Comparison of ENCODE assay signal across 13 cellular contexts in genomic region chr10:48790740-48791044, GRCh38.
DNase-seq lines count a peak whose midpoint lies in the region; ATAC-seq and TF ChIP-seq lines count a peak whose summit lies in the region.
"Had no signal": no experiment of that assay in that cellular context is flagged by ENCODE, and none has a peak within 500 bp of the region (broad histone marks: within the 10 kb centered on the region; RNA-seq: fewer than 3 reads in every experiment).

No MANE protein-coding gene starts in this region.

- no peak for DNase-seq in activated naive CD8-positive, alpha-beta T cell treated with anti-CD3 and anti-CD28 coated beads, Interleukin-2, amount 10 ng/mL, durations not matched to agents 7 days and 5 days
- DNase-seq in activated naive CD8-positive, alpha-beta T cell treated with anti-CD3 and anti-CD28 coated beads, Interleukin-2, amount 50 U/mL, for 24 hours = no peak
- DNase-seq in DMS53 treated with DMSO at 0.1 percent for 48 hours (lab: John Stamatoyannopoulos, UW; ENCODE audit: unreplicated experiment) (peak; percentile 70), memory B cell (ENCODE audit: low spot score in 2 of 2) (no peak), erythroblast (lab: John Stamatoyannopoulos, UW) (no peak), MG63 (no peak)
- DNase-seq: BE2C; Caco-2; CD4-positive, alpha-beta T cell; DMS79 treated with DMSO at 0.1 percent for 48 hours; GF-D8; H9 had no signal

- no peaks in the 10 kb centered on the region for H3K9me3 Mint-ChIP-seq in activated naive CD8-positive, alpha-beta T cell treated with anti-CD3 and anti-CD28 coated beads, Interleukin-2, amount 10 ng/mL, durations not matched to agents 7 days and 5 days
- H3K9me3 Mint-ChIP-seq in activated naive CD8-positive, alpha-beta T cell treated with anti-CD3 and anti-CD28 coated beads, Interleukin-2, amount 50 U/mL, for 24 hours = no peaks in the 10 kb centered on the region
- no peaks in the 10 kb centered on the region for H3K9me3 Mint-ChIP-seq in memory B cell
- H3K9me3 Mint-ChIP-seq: CD4-positive, alpha-beta T cell; H9 had no signal

- POLR2A ChIA-PET in activated naive CD8-positive, alpha-beta T cell treated with anti-CD3 and anti-CD28 coated beads, Interleukin-2, amount 10 ng/mL, durations not matched to agents 7 days and 5 days (lab: Charles Lee) = no interaction called here

- no peaks in the 10 kb centered on the region for H3K36me3 Mint-ChIP-seq in activated naive CD8-positive, alpha-beta T cell treated with anti-CD3 and anti-CD28 coated beads, Interleukin-2, amount 10 ng/mL, durations not matched to agents 7 days and 5 days
- no peaks in the 10 kb centered on the region for H3K36me3 Mint-ChIP-seq in activated naive CD8-positive, alpha-beta T cell treated with anti-CD3 and anti-CD28 coated beads, Interleukin-2, amount 50 U/mL, for 24 hours (ENCODE audit: low read depth)
- peaks cover 39% of the 10 kb centered on the region for H3K36me3 Mint-ChIP-seq in memory B cell

- ATAC-seq in activated naive CD8-positive, alpha-beta T cell treated with anti-CD3 and anti-CD28 coated beads, Interleukin-2, amount 10 ng/mL, durations not matched to agents 7 days and 5 days (ENCODE audit: low read depth) = no peak
- no peak for ATAC-seq in activated naive CD8-positive, alpha-beta T cell treated with anti-CD3 and anti-CD28 coated beads, Interleukin-2, amount 50 U/mL, for 24 hours
- ATAC-seq in memory B cell (ENCODE audit: low read depth) = no peak
- no peak for ATAC-seq in GM21737 (IDR thresholded peaks at IDR 0.05; ENCODE audit: unreplicated experiment)

- H3K4me3 ChIP-seq in MG63 = no peak overlapping the region

- H3K4me3 Mint-ChIP-seq in activated naive CD8-positive, alpha-beta T cell treated with anti-CD3 and anti-CD28 coated beads, Interleukin-2, amount 10 ng/mL, durations not matched to agents 7 days and 5 days = peak overlapping the region; percentile 3
- H3K4me3 Mint-ChIP-seq in activated naive CD8-positive, alpha-beta T cell treated with anti-CD3 and anti-CD28 coated beads, Interleukin-2, amount 50 U/mL, for 24 hours = no peak overlapping the region
- no peak overlapping the region for H3K4me3 Mint-ChIP-seq in memory B cell
- H3K4me3 Mint-ChIP-seq: CD4-positive, alpha-beta T cell; H9 had no signal

- no peaks in the 10 kb centered on the region for H3K9me3 ChIP-seq in MG63
- H3K9me3 ChIP-seq: BE2C had no signal

- no peaks in the 10 kb centered on the region for H3K36me3 ChIP-seq in MG63
- H3K36me3 ChIP-seq: BE2C had no signal

- H3K27ac Mint-ChIP-seq in activated naive CD8-positive, alpha-beta T cell treated with anti-CD3 and anti-CD28 coated beads, Interleukin-2, amount 10 ng/mL, durations not matched to agents 7 days and 5 days = no peak overlapping the region
- H3K27ac Mint-ChIP-seq in activated naive CD8-positive, alpha-beta T cell treated with anti-CD3 and anti-CD28 coated beads, Interleukin-2, amount 50 U/mL, for 24 hours = no peak overlapping the region
- H3K27ac Mint-ChIP-seq in memory B cell = peak overlapping the region; percentile 14
- H3K27ac Mint-ChIP-seq: CD4-positive, alpha-beta T cell; H9 had no signal

- peaks cover 22% of the 10 kb centered on the region for H3K27me3 Mint-ChIP-seq in activated naive CD8-positive, alpha-beta T cell treated with anti-CD3 and anti-CD28 coated beads, Interleukin-2, amount 10 ng/mL, durations not matched to agents 7 days and 5 days
- peaks cover 7% of the 10 kb centered on the region for H3K27me3 Mint-ChIP-seq in activated naive CD8-positive, alpha-beta T cell treated with anti-CD3 and anti-CD28 coated beads, Interleukin-2, amount 50 U/mL, for 24 hours
- no peaks in the 10 kb centered on the region for H3K27me3 Mint-ChIP-seq in memory B cell

- H3K27me3 ChIP-seq in MG63 = no peaks in the 10 kb centered on the region

- no peak for TF ChIP-seq POLR2A in erythroblast (IDR thresholded peaks at IDR 0.05; ENCODE audit: low read length)

- H3K4me1 Mint-ChIP-seq in activated naive CD8-positive, alpha-beta T cell treated with anti-CD3 and anti-CD28 coated beads, Interleukin-2, amount 10 ng/mL, durations not matched to agents 7 days and 5 days = peaks cover 28% of the 10 kb centered on the region
- H3K4me1 Mint-ChIP-seq in activated naive CD8-positive, alpha-beta T cell treated with anti-CD3 and anti-CD28 coated beads, Interleukin-2, amount 50 U/mL, for 24 hours = peaks cover 2% of the 10 kb centered on the region
- H3K4me1 Mint-ChIP-seq in memory B cell = peaks cover 3% of the 10 kb centered on the region
- H3K4me1 Mint-ChIP-seq: H9 had no signal
